Comparison of ENCODE assay signal across 8 cellular contexts in genomic region chr13:23321534-23322241, GRCh38.
DNase-seq lines count a peak whose midpoint lies in the region; ATAC-seq and TF ChIP-seq lines count a peak whose summit lies in the region.

No MANE protein-coding gene starts in this region.

- peaks cover 6% of the 10 kb centered on the region for H3K27me3 Mint-ChIP-seq in activated CD8-positive, alpha-beta T cell treated with anti-CD3 and anti-CD28 coated beads, Interleukin-2, amount 10 ng/mL, durations not matched to agents 7 days and 5 days (ENCODE audit: low read depth)

- peak; percentile 57 for DNase-seq in AG09319 (ENCODE audit: extremely low read depth, low read depth)
- peak; percentile 48 for DNase-seq in activated CD8-positive, alpha-beta T cell treated with anti-CD3 and anti-CD28 coated beads, Interleukin-2, amount 10 ng/mL, durations not matched to agents 7 days and 5 days
- DNase-seq in right cardiac atrium, result peak; percentile 56 to 76 (median 75)
- DNase-seq in AML-193 (lab: John Stamatoyannopoulos, UW), result no peak
- no peak for DNase-seq in neuronal stem cell (ENCODE audit: low spot score)

- peak overlapping the region; percentile 74 for H3K4me3 Mint-ChIP-seq in activated CD8-positive, alpha-beta T cell treated with anti-CD3 and anti-CD28 coated beads, Interleukin-2, amount 10 ng/mL, durations not matched to agents 7 days and 5 days

- no peak overlapping the region for H2BK120ac ChIP-seq in neuronal stem cell (ENCODE audit: low read depth, low read length)

- H2BK5ac ChIP-seq in neuronal stem cell (ENCODE audit: low read length), result no peak overlapping the region

- CTCF ChIA-PET in activated CD8-positive, alpha-beta T cell treated with anti-CD3 and anti-CD28 coated beads, Interleukin-2, amount 10 ng/mL, durations not matched to agents 7 days and 5 days (lab: Charles Lee), result interaction anchor here (0.5 to 1.3 kb wide), 4 partner anchors 8 to 165 kb away, joined by 3 read pairs; no protein-coding TSS in a partner anchor

- H3K18ac ChIP-seq in neuronal stem cell (ENCODE audit: low read length), result no peak overlapping the region

- intact Hi-C loops in right cardiac atrium (cut with DNase I), result loop anchor here in 1 of 4 donors (10.0 kb wide), 1 partner anchor 507 kb away; no protein-coding TSS in a partner anchor

- no peak overlapping the region for H2AFZ ChIP-seq in neuronal stem cell (ENCODE audit: low read length)

- no peak overlapping the region for H2BK12ac ChIP-seq in neuronal stem cell (ENCODE audit: low read length)

- H3K9me3 ChIP-seq in right cardiac atrium (ENCODE audit: control insufficient read depth, low read length) (no peaks in the 10 kb centered on the region), subcutaneous abdominal adipose tissue (ENCODE audit: control insufficient read depth in 5 of 5, low read length in 5 of 5) (no peaks in the 10 kb centered on the region), neuronal stem cell (replicated peaks in 1 of 2; ENCODE audit: control insufficient read depth in 2 of 2, insufficient read depth in 1 of 2, low read depth in 1 of 2, low read length in 2 of 2) (no peaks in the 10 kb centered on the region)

- no peak overlapping the region for H3K4me2 ChIP-seq in neuronal stem cell (ENCODE audit: insufficient read depth, low read length, poor library complexity, severe bottlenecking)

- H2AK5ac ChIP-seq in neuronal stem cell (ENCODE audit: low read depth, low read length), result no peak overlapping the region

- no peaks in the 10 kb centered on the region for H3K36me3 Mint-ChIP-seq in activated CD8-positive, alpha-beta T cell treated with anti-CD3 and anti-CD28 coated beads, Interleukin-2, amount 10 ng/mL, durations not matched to agents 7 days and 5 days (ENCODE audit: low read depth)

- no peak overlapping the region for H3K14ac ChIP-seq in neuronal stem cell (ENCODE audit: low read length)

- TF ChIP-seq CTCF in AG09319 (IDR thresholded peaks at IDR 0.05; ENCODE audit: low read depth, low read length), result no peak

- H3K9me3 Mint-ChIP-seq in activated CD8-positive, alpha-beta T cell treated with anti-CD3 and anti-CD28 coated beads, Interleukin-2, amount 10 ng/mL, durations not matched to agents 7 days and 5 days (ENCODE audit: insufficient read depth), result no peaks in the 10 kb centered on the region

- no peak overlapping the region for H2BK15ac ChIP-seq in neuronal stem cell (ENCODE audit: low read length)

- peak overlapping the region; percentile 84 for H3K27ac Mint-ChIP-seq in activated CD8-positive, alpha-beta T cell treated with anti-CD3 and anti-CD28 coated beads, Interleukin-2, amount 10 ng/mL, durations not matched to agents 7 days and 5 days

- WGBS in right cardiac atrium, result 38% methylated on average over 6 of the region's 6 CpGs
- no CpG with 5 or more reads among the region's 6 CpGs for WGBS in neuronal stem cell (ENCODE audit: extremely low coverage in 2 of 2, insufficient read length in 2 of 2, insufficient replicate concordance in 1 of 2), 2 donors

- H3K36me3 ChIP-seq in subcutaneous abdominal adipose tissue (ENCODE audit: control insufficient read depth in 5 of 5, insufficient read depth in 5 of 5, low read length in 5 of 5) (peaks cover 0 to 5% (median 0%) of the 10 kb centered on the region in 5 donors), neuronal stem cell (replicated peaks in 1 of 2; ENCODE audit: control insufficient read depth in 2 of 2, insufficient read depth in 2 of 2, low read length in 2 of 2) (no peaks in the 10 kb centered on the region)

- no peak overlapping the region for H4K91ac ChIP-seq in neuronal stem cell (ENCODE audit: low read depth, low read length, poor library complexity)

- H3K27ac ChIP-seq in right cardiac atrium (ENCODE audit: low read length) (no peak overlapping the region), subcutaneous abdominal adipose tissue (ENCODE audit: low read depth, low read length) (peak overlapping the region; percentile 57), neuronal stem cell (replicated peaks; ENCODE audit: low read length) (no peak overlapping the region)

- no peak overlapping the region for H3K4ac ChIP-seq in neuronal stem cell (ENCODE audit: low read length)

- H3K27me3 ChIP-seq in right cardiac atrium (ENCODE audit: control insufficient read depth, insufficient read depth), result no peaks in the 10 kb centered on the region
- H3K27me3 ChIP-seq in subcutaneous abdominal adipose tissue (ENCODE audit: control insufficient read depth in 5 of 5, insufficient read depth in 4 of 5, low read length in 5 of 5), result no peaks in the 10 kb centered on the region
- no peaks in the 10 kb centered on the region for H3K27me3 ChIP-seq in neuronal stem cell (ENCODE audit: control insufficient read depth in 3 of 3, insufficient read depth in 3 of 3, low read depth in 1 of 3, low read length in 3 of 3)

- H3K4me1 Mint-ChIP-seq in activated CD8-positive, alpha-beta T cell treated with anti-CD3 and anti-CD28 coated beads, Interleukin-2, amount 10 ng/mL, durations not matched to agents 7 days and 5 days (ENCODE audit: low read depth), result peaks cover 42% of the 10 kb centered on the region

- H3K79me1 ChIP-seq in neuronal stem cell (ENCODE audit: low read depth, low read length), result no peaks in the 10 kb centered on the region

- ATAC-seq in GM19035 (IDR thresholded peaks at IDR 0.05; ENCODE audit: unreplicated experiment), result peak; percentile 79
- peak; percentile 79 for ATAC-seq in HG03108 (IDR thresholded peaks at IDR 0.05; ENCODE audit: unreplicated experiment)
- ATAC-seq in activated CD8-positive, alpha-beta T cell treated with anti-CD3 and anti-CD28 coated beads, Interleukin-2, amount 10 ng/mL, durations not matched to agents 7 days and 5 days, result peak; percentile 92
- peak; percentile 83 to 93 for ATAC-seq in right cardiac atrium

- H4K8ac ChIP-seq in neuronal stem cell (ENCODE audit: low read depth, low read length), result no peak overlapping the region

- H3K4me3 ChIP-seq in right cardiac atrium (ENCODE audit: low read length) (peak overlapping the region; percentile 23), subcutaneous abdominal adipose tissue (ENCODE audit: low read depth in 1 of 5, low read length in 5 of 5) (peak overlapping the region in 3 of 5 donors; percentile 13 to 43 (median 40)), neuronal stem cell (ENCODE audit: low read length in 2 of 2) (no peak overlapping the region)

- H3K23ac ChIP-seq in neuronal stem cell (ENCODE audit: low read depth, low read length, poor library complexity), result no peak overlapping the region

- H3K9ac ChIP-seq in subcutaneous abdominal adipose tissue (ENCODE audit: low read length in 5 of 5) (peak overlapping the region in 1 of 5 donors; percentile 24), neuronal stem cell (ENCODE audit: low read depth, low read length, poor library complexity) (no peak overlapping the region)

- H3K4me1 ChIP-seq in right cardiac atrium (ENCODE audit: control insufficient read depth, insufficient read depth, low read length) (peaks cover 3% of the 10 kb centered on the region), subcutaneous abdominal adipose tissue (ENCODE audit: control insufficient read depth in 5 of 5, insufficient read depth in 5 of 5, low read length in 5 of 5) (peaks cover 4 to 27% (median 22%) of the 10 kb centered on the region in 5 donors), neuronal stem cell (ENCODE audit: control insufficient read depth in 2 of 2, insufficient read depth in 1 of 2, low read depth in 1 of 2, low read length in 2 of 2) (peaks cover 6 to 8% of the 10 kb centered on the region in 2 donors)

- POLR2A ChIA-PET in activated CD8-positive, alpha-beta T cell treated with anti-CD3 and anti-CD28 coated beads, Interleukin-2, amount 10 ng/mL, durations not matched to agents 7 days and 5 days (lab: Charles Lee), result interaction anchor here (2.0 kb wide), 1 partner anchor 9 kb away, joined by 4 read pairs; no protein-coding TSS in a partner anchor

Comparison
In these comparisons a context has a peak if more than half of its experiments do, and no peak if none do; other contexts are left out.
1. DNase-seq: peak in AG09319 (single experiment), activated CD8-positive, alpha-beta T cell treated with anti-CD3 and anti-CD28 coated beads, Interleukin-2, amount 10 ng/mL, durations not matched to agents 7 days and 5 days (single experiment) and right cardiac atrium (3 of 3); none in AML-193 (0 of 2) and neuronal stem cell (single experiment).
2. H3K4me3 ChIP-seq: peak in right cardiac atrium (single experiment) and subcutaneous abdominal adipose tissue (3 of 5); none in neuronal stem cell (0 of 2).
3. Peak in every context shown above with its lines, with median percentiles within 50 percentile points of each other: ATAC-seq.